1 cellular context compared by ENCODE assay signal in the genomic region with DNA sequence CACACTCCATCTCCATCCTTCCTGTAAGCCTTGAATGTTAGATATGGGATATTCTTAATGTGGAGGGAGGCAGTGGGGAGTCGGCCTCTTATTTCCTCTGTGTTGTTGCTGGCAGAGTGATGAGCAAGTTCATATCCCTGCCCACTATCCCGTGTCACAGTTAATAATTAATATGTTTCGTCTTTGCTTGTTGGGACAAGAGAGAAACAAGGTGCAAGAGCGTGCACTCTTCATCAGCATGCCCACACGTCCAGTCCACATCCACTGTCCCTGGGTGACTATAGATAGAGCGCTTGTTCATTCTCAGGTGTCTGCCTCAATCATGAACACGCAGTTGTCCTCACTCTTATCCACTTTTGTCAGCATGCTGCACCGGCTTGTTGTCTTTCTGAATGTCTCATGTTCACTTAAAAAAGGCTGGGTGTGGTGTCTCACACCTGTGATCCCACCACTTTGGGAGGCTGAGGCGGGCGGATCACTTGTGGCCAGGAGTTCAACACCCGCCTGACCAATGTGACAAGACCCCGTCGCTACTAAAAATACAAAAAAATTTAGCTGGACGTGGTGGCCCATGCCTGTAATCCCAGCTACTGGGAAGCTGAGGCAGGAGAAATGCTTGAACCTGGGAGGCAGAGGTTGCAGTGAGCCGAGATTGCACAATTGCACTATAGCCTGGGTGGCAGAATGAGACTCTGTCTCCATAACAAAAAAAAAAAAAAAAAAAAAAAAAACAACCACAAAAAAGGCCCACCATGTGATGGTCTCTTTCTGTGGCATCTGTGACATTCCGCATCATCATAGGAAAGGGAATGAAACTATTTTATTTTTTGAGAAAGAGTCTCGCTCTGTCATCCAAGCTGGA.
TF ChIP-seq lines count a peak whose summit lies in the region.

No MANE protein-coding gene starts in this region.

TF ChIP-seq in HepG2, 621 proteins besides CTCF, POLR2A, EP300 and RAD21 (continued from another document and continues in another):
- TF ChIP-seq, protein P1, sequence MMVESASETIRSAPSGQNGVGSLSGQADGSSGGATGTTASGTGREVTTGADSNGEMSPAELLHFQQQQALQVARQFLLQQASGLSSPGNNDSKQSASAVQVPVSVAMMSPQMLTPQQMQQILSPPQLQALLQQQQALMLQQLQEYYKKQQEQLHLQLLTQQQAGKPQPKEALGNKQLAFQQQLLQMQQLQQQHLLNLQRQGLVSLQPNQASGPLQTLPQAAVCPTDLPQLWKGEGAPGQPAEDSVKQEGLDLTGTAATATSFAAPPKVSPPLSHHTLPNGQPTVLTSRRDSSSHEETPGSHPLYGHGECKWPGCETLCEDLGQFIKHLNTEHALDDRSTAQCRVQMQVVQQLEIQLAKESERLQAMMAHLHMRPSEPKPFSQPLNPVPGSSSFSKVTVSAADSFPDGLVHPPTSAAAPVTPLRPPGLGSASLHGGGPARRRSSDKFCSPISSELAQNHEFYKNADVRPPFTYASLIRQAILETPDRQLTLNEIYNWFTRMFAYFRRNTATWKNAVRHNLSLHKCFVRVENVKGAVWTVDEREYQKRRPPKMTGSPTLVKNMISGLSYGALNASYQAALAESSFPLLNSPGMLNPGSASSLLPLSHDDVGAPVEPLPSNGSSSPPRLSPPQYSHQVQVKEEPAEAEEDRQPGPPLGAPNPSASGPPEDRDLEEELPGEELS (CRISPR knock-in tag; IDR thresholded peaks at IDR 0.05): peak; percentile 19; the same call in 1 of the 2 replicates
- TF ChIP-seq DPF2 (CRISPR knock-in tag; IDR thresholded peaks at IDR 0.05; ENCODE audit: borderline replicate concordance, low read depth): peak; percentile 56; the same call in 1 of the 2 replicates
- no peak for TF ChIP-seq ZZZ3 (CRISPR knock-in tag; IDR thresholded peaks at IDR 0.05; ENCODE audit: borderline replicate concordance)
- 0 out of 2 replicates have a peak, but pooled peaks have one; percentile 17 for TF ChIP-seq KDM2A (CRISPR knock-in tag; IDR thresholded peaks at IDR 0.05; ENCODE audit: borderline replicate concordance, low read depth)
- TF ChIP-seq ZNF225 (CRISPR knock-in tag; IDR thresholded peaks at IDR 0.05): no peak
- TF ChIP-seq ZSCAN9 (CRISPR knock-in tag; IDR thresholded peaks at IDR 0.05; ENCODE audit: borderline replicate concordance): no peak
- TF ChIP-seq, protein P2, sequence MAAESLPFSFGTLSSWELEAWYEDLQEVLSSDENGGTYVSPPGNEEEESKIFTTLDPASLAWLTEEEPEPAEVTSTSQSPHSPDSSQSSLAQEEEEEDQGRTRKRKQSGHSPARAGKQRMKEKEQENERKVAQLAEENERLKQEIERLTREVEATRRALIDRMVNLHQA (CRISPR knock-in tag; IDR thresholded peaks at IDR 0.05): no peak
- TF ChIP-seq ZBTB38 (CRISPR knock-in tag; IDR thresholded peaks at IDR 0.05): peak; percentile 84
- TF ChIP-seq, protein P3, sequence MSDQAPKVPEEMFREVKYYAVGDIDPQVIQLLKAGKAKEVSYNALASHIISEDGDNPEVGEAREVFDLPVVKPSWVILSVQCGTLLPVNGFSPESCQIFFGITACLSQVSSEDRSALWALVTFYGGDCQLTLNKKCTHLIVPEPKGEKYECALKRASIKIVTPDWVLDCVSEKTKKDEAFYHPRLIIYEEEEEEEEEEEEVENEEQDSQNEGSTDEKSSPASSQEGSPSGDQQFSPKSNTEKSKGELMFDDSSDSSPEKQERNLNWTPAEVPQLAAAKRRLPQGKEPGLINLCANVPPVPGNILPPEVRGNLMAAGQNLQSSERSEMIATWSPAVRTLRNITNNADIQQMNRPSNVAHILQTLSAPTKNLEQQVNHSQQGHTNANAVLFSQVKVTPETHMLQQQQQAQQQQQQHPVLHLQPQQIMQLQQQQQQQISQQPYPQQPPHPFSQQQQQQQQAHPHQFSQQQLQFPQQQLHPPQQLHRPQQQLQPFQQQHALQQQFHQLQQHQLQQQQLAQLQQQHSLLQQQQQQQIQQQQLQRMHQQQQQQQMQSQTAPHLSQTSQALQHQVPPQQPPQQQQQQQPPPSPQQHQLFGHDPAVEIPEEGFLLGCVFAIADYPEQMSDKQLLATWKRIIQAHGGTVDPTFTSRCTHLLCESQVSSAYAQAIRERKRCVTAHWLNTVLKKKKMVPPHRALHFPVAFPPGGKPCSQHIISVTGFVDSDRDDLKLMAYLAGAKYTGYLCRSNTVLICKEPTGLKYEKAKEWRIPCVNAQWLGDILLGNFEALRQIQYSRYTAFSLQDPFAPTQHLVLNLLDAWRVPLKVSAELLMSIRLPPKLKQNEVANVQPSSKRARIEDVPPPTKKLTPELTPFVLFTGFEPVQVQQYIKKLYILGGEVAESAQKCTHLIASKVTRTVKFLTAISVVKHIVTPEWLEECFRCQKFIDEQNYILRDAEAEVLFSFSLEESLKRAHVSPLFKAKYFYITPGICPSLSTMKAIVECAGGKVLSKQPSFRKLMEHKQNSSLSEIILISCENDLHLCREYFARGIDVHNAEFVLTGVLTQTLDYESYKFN (CRISPR knock-in tag; conservative IDR thresholded peaks at IDR 0.05): peak; percentile 66
- TF ChIP-seq, protein P4, sequence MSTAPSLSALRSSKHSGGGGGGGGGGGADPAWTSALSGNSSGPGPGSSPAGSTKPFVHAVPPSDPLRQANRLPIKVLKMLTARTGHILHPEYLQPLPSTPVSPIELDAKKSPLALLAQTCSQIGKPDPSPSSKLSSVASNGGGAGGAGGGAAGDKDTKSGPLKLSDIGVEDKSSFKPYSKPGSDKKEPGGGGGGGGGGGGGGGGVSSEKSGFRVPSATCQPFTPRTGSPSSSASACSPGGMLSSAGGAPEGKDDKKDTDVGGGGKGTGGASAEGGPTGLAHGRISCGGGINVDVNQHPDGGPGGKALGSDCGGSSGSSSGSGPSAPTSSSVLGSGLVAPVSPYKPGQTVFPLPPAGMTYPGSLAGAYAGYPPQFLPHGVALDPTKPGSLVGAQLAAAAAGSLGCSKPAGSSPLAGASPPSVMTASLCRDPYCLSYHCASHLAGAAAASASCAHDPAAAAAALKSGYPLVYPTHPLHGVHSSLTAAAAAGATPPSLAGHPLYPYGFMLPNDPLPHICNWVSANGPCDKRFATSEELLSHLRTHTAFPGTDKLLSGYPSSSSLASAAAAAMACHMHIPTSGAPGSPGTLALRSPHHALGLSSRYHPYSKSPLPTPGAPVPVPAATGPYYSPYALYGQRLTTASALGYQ (CRISPR knock-in tag; IDR thresholded peaks at IDR 0.05): no peak
- peak; percentile 45 for TF ChIP-seq TEAD3 (CRISPR knock-in tag; optimal IDR thresholded peaks at IDR 0.05; ENCODE audit: borderline replicate concordance)
- TF ChIP-seq, protein P5, sequence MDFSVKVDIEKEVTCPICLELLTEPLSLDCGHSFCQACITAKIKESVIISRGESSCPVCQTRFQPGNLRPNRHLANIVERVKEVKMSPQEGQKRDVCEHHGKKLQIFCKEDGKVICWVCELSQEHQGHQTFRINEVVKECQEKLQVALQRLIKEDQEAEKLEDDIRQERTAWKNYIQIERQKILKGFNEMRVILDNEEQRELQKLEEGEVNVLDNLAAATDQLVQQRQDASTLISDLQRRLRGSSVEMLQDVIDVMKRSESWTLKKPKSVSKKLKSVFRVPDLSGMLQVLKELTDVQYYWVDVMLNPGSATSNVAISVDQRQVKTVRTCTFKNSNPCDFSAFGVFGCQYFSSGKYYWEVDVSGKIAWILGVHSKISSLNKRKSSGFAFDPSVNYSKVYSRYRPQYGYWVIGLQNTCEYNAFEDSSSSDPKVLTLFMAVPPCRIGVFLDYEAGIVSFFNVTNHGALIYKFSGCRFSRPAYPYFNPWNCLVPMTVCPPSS (IDR thresholded peaks at IDR 0.05): no peak
- 0 out of 2 replicates have a peak, but pooled peaks have one; percentile 16 for TF ChIP-seq THAP11 (CRISPR knock-in tag; IDR thresholded peaks at IDR 0.05)
- TF ChIP-seq ZNF274 (CRISPR knock-in tag; IDR thresholded peaks at IDR 0.05): 0 out of 2 replicates have a peak, but pooled peaks have one; percentile 47
- TF ChIP-seq, protein P6, sequence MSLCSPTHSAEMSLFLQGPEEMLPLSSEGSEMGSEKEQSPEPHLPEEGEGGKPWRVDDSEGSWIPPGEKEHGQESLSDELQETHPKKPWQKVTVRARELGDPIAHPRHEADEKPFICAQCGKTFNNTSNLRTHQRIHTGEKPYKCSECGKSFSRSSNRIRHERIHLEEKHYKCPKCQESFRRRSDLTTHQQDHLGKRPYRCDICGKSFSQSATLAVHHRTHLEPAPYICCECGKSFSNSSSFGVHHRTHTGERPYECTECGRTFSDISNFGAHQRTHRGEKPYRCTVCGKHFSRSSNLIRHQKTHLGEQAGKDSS (CRISPR knock-in tag; IDR thresholded peaks at IDR 0.05; ENCODE audit: borderline replicate concordance, low read depth): peak; percentile 76; the same call in 1 of the 2 replicates
- no peak for TF ChIP-seq CREB1 (IDR thresholded peaks at IDR 0.05)
- TF ChIP-seq CREB1 (CRISPR knock-in tag; IDR thresholded peaks at IDR 0.05): no peak
- TF ChIP-seq FOXP1 (IDR thresholded peaks at IDR 0.05): no peak
- peak; percentile 67 for TF ChIP-seq FOXP1 (CRISPR knock-in tag; IDR thresholded peaks at IDR 0.05)
- peak; percentile 36; the same call in 1 of the 2 replicates for TF ChIP-seq SALL1 (CRISPR knock-in tag; IDR thresholded peaks at IDR 0.05)
- TF ChIP-seq, protein P7, sequence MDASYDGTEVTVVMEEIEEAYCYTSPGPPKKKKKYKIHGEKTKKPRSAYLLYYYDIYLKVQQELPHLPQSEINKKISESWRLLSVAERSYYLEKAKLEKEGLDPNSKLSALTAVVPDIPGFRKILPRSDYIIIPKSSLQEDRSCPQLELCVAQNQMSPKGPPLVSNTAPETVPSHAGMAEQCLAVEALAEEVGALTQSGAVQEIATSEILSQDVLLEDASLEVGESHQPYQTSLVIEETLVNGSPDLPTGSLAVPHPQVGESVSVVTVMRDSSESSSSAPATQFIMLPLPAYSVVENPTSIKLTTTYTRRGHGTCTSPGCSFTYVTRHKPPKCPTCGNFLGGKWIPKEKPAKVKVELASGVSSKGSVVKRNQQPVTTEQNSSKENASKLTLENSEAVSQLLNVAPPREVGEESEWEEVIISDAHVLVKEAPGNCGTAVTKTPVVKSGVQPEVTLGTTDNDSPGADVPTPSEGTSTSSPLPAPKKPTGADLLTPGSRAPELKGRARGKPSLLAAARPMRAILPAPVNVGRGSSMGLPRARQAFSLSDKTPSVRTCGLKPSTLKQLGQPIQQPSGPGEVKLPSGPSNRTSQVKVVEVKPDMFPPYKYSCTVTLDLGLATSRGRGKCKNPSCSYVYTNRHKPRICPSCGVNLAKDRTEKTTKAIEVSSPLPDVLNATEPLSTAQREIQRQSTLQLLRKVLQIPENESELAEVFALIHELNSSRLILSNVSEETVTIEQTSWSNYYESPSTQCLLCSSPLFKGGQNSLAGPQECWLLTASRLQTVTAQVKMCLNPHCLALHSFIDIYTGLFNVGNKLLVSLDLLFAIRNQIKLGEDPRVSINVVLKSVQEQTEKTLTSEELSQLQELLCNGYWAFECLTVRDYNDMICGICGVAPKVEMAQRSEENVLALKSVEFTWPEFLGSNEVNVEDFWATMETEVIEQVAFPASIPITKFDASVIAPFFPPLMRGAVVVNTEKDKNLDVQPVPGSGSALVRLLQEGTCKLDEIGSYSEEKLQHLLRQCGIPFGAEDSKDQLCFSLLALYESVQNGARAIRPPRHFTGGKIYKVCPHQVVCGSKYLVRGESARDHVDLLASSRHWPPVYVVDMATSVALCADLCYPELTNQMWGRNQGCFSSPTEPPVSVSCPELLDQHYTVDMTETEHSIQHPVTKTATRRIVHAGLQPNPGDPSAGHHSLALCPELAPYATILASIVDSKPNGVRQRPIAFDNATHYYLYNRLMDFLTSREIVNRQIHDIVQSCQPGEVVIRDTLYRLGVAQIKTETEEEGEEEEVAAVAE (CRISPR knock-in tag; IDR thresholded peaks at IDR 0.05; ENCODE audit: borderline replicate concordance): no peak
- TF ChIP-seq, protein P8, sequence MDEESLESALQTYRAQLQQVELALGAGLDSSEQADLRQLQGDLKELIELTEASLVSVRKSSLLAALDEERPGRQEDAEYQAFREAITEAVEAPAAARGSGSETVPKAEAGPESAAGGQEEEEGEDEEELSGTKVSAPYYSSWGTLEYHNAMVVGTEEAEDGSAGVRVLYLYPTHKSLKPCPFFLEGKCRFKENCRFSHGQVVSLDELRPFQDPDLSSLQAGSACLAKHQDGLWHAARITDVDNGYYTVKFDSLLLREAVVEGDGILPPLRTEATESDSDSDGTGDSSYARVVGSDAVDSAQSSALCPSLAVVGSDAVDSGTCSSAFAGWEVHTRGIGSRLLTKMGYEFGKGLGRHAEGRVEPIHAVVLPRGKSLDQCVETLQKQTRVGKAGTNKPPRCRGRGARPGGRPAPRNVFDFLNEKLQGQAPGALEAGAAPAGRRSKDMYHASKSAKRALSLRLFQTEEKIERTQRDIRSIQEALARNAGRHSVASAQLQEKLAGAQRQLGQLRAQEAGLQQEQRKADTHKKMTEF (CRISPR knock-in tag; IDR thresholded peaks at IDR 0.05): 0 out of 2 replicates have a peak, but pooled peaks have one; percentile 39
- peak; percentile 66; the same call in 1 of the 2 replicates for TF ChIP-seq GLI4 (CRISPR knock-in tag; IDR thresholded peaks at IDR 0.05; ENCODE audit: borderline replicate concordance)
- TF ChIP-seq DR1 (CRISPR knock-in tag; IDR thresholded peaks at IDR 0.05): no peak
- TF ChIP-seq, protein P9, sequence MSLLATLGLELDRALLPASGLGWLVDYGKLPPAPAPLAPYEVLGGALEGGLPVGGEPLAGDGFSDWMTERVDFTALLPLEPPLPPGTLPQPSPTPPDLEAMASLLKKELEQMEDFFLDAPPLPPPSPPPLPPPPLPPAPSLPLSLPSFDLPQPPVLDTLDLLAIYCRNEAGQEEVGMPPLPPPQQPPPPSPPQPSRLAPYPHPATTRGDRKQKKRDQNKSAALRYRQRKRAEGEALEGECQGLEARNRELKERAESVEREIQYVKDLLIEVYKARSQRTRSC (CRISPR knock-in tag; IDR thresholded peaks at IDR 0.05; ENCODE audit: low read depth): 0 out of 2 replicates have a peak, but pooled peaks have one; percentile 54
- no peak; the same call in 1 of the 2 replicates for TF ChIP-seq ZNF292 (CRISPR knock-in tag; IDR thresholded peaks at IDR 0.05; ENCODE audit: borderline replicate concordance, low read depth)
- TF ChIP-seq MIXL1 (CRISPR knock-in tag; IDR thresholded peaks at IDR 0.05): peak; percentile 82; the same call in 1 of the 2 replicates
- no peak for TF ChIP-seq DNMT1 (CRISPR knock-in tag; IDR thresholded peaks at IDR 0.05)
- TF ChIP-seq JUN (CRISPR knock-in tag; IDR thresholded peaks at IDR 0.05): peak; percentile 47; the same call in 1 of the 2 replicates
